In genomic region chr2:85132834-85133637, GRCh38 we compare ENCODE assay signal across 8 cellular contexts. TPM values are rescaled to one million over a fixed set of nuclear protein-coding genes. Genes with fewer than 3 reads are reported as not detected.
DNase-seq lines count a peak whose midpoint lies in the region; ATAC-seq and TF ChIP-seq lines count a peak whose summit lies in the region.

Gene TCF7L1, plus strand, starts transcription at chr2:85133392. Its CDS starts 293 bp downstream, at chr2:85133685.

- H3K4me3 Mint-ChIP-seq in stimulated activated naive B cell treated with anti-CD40 and anti-IgM and Interleukin-4, amounts not matched to agents 10 μg/mL and 1 μg/mL and 100 μg/mL, for 72 hours, result peak within 1 kb of the TSS; percentile 80 to 84

- DNase-seq in activated CD4-positive, CD25-positive, alpha-beta regulatory T cell (lab: John Stamatoyannopoulos, UW), result no peak
- DNase-seq in M059J (ENCODE audit: low read depth), result peak; percentile 56
- peak in 1 of 3 donors; percentile 0 for DNase-seq in effector memory CD4-positive, alpha-beta T cell
- peak; percentile 84 to 88 (median 86) for DNase-seq in right lobe of liver
- peak; percentile 13 for DNase-seq in stimulated activated naive B cell treated with anti-CD40 and anti-IgM and Interleukin-4, amounts not matched to agents 10 μg/mL and 1 μg/mL and 100 μg/mL, for 72 hours
- no peak for DNase-seq in GF-D8 (lab: John Stamatoyannopoulos, UW)

- ATAC-seq in activated CD4-positive, CD25-positive, alpha-beta regulatory T cell treated with anti-CD3 and anti-CD28 coated beads, Interleukin-2, amount 50 U/mL, for 24 hours, result peak; percentile 49 to 52
- ATAC-seq in right lobe of liver, result peak; percentile 92 to 96 (median 94)
- peak; percentile 74 to 81 for ATAC-seq in stimulated activated naive B cell treated with anti-CD40 and anti-IgM and Interleukin-4, amounts not matched to agents 10 μg/mL and 1 μg/mL and 100 μg/mL, for 72 hours (replicated peaks)

- H3K27ac Mint-ChIP-seq in stimulated activated naive B cell treated with anti-CD40 and anti-IgM and Interleukin-4, amounts not matched to agents 10 μg/mL and 1 μg/mL and 100 μg/mL, for 72 hours, result peak within 1 kb of the TSS; percentile 51

- H3K27me3 Mint-ChIP-seq in stimulated activated naive B cell treated with anti-CD40 and anti-IgM and Interleukin-4, amounts not matched to agents 10 μg/mL and 1 μg/mL and 100 μg/mL, for 72 hours, result peaks cover 40 to 56% of the 10 kb centered on the region in 2 donors

- no peaks in the 10 kb centered on the region for H3K9me3 Mint-ChIP-seq in stimulated activated naive B cell treated with anti-CD40 and anti-IgM and Interleukin-4, amounts not matched to agents 10 μg/mL and 1 μg/mL and 100 μg/mL, for 72 hours

- 0% methylated on average over 17 of the region's 91 CpGs for WGBS in right lobe of liver (ENCODE audit: insufficient coverage, low coverage, low lambda C conversion rate, missing lambda C conversion rate)

- H3K27me3 ChIP-seq in effector memory CD4-positive, alpha-beta T cell (replicated peaks; ENCODE audit: control insufficient read depth, insufficient read depth, low read length, poor library complexity, severe bottlenecking), result peaks cover 33% of the 10 kb centered on the region
- no peaks in the 10 kb centered on the region for H3K27me3 ChIP-seq in right lobe of liver

- H3K36me3 ChIP-seq in effector memory CD4-positive, alpha-beta T cell (ENCODE audit: control insufficient read depth, insufficient read depth, low read length), result no peaks in the 10 kb centered on the region
- H3K36me3 ChIP-seq in right lobe of liver, result no peaks in the 10 kb centered on the region

- no peak for TF ChIP-seq POLR2A in right lobe of liver (IDR thresholded peaks at IDR 0.05)

- intact Hi-C loops in right lobe of liver (cut with DNase I), result loop anchor here (10.0 kb wide), 1 partner anchor 152 kb away; no protein-coding TSS in a partner anchor

- H3K36me3 Mint-ChIP-seq in stimulated activated naive B cell treated with anti-CD40 and anti-IgM and Interleukin-4, amounts not matched to agents 10 μg/mL and 1 μg/mL and 100 μg/mL, for 72 hours, result no peaks in the 10 kb centered on the region

- H3K4me3 ChIP-seq in WI38 (ENCODE audit: low read depth, low read length) (peak within 1 kb of the TSS; percentile 82), right lobe of liver (peak within 1 kb of the TSS; percentile 58 to 74 (median 65))
- peak within 1 kb of the TSS; percentile 65 for H3K4me3 ChIP-seq in effector memory CD4-positive, alpha-beta T cell (ENCODE audit: insufficient read depth, low read depth, low read length, poor library complexity, severe bottlenecking)

- peaks cover 4 to 14% of the 10 kb centered on the region in 2 donors for H3K4me1 Mint-ChIP-seq in stimulated activated naive B cell treated with anti-CD40 and anti-IgM and Interleukin-4, amounts not matched to agents 10 μg/mL and 1 μg/mL and 100 μg/mL, for 72 hours

- no peaks in the 10 kb centered on the region for H3K9me3 ChIP-seq in effector memory CD4-positive, alpha-beta T cell (ENCODE audit: control insufficient read depth, low read length)
- no peaks in the 10 kb centered on the region for H3K9me3 ChIP-seq in right lobe of liver

- H3K4me1 ChIP-seq in effector memory CD4-positive, alpha-beta T cell (ENCODE audit: control insufficient read depth, insufficient read depth, low read length, poor library complexity, severe bottlenecking), result peaks cover 18% of the 10 kb centered on the region
- H3K4me1 ChIP-seq in right lobe of liver, result peaks cover 0 to 10% (median 3%) of the 10 kb centered on the region in 4 donors

- no peak within 1 kb of the TSS for H3K27ac ChIP-seq in effector memory CD4-positive, alpha-beta T cell (ENCODE audit: insufficient read depth, low read length, poor library complexity, severe bottlenecking)
- peak within 1 kb of the TSS; percentile 55 to 71 (median 59) for H3K27ac ChIP-seq in right lobe of liver

- TF ChIP-seq CTCF in WI38 (IDR thresholded peaks at IDR 0.05; ENCODE audit: low read depth, low read length) (peak; percentile 86), right lobe of liver (IDR thresholded peaks at IDR 0.05) (peak; percentile 76 to 90 (median 82))

RNA-seq across cellular contexts. Expression of gene TCF7L1, which starts in this region (rescaled TPM):
- total RNA-seq in M059J (2014; rRNA removed; shearing (Covaris generic)), result 0.05 TPM in 1 of 2 replicates, not detected in the other
- 1 to 10 TPM; 1.2 to 8.8 (median 3.7) TPM for total RNA-seq in right lobe of liver

Comparison
In these comparisons a context has a peak if more than half of its experiments do, and no peak if none do; other contexts are left out.
1. Peak in DNase-seq in M059J; RNA of the gene not detected or under 1 TPM.
2. DNase-seq: peak in right lobe of liver (3 of 3) and stimulated activated naive B cell treated with anti-CD40 and anti-IgM and Interleukin-4, amounts not matched to agents 10 μg/mL and 1 μg/mL and 100 μg/mL, for 72 hours (single experiment); none in activated CD4-positive, CD25-positive, alpha-beta regulatory T cell (0 of 4) and GF-D8 (single experiment).
3. Peak in every context shown above with its lines, with median percentiles within 50 percentile points of each other: ATAC-seq and H3K4me3 ChIP-seq.